27 cellular contexts compared by ENCODE assay signal in the genomic region with DNA sequence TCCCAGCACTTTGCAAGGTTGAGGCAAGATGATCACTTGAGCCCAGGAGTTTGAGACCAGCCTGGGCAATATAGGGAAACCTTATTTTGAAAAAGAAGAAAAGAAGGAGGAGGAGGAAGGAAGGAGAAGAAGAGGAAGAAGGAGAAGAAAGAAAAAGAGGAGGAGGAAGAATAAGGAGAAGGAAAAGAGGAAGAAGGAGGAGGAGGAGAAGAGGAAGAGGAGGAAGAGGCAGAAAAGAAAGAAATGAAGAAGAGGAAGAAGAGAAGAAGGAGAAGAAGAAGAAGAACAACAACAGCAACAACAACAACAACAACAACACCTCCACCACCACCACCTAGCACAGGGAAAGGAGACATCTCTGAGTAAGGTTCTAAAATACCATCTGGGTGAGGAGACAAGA. TPM values are rescaled to one million over a fixed set of nuclear protein-coding genes. Genes with fewer than 3 reads are reported as not detected.
"Had no signal": no experiment of that assay in that cellular context is flagged by ENCODE, and none has a peak within 500 bp of the region (broad histone marks: within the 10 kb centered on the region; RNA-seq: fewer than 3 reads in every experiment).

No MANE protein-coding gene starts in this region.

- H3K4me3 ChIP-seq: coronary artery had no signal

- H3K27me3 Mint-ChIP-seq: activated CD4-positive, alpha-beta T cell treated with anti-CD3 and anti-CD28 coated beads, Interleukin-2, amount 10 ng/mL, durations not matched to agents 7 days and 5 days; activated CD8-positive, alpha-beta T cell treated with anti-CD3 and anti-CD28 coated beads for 36 hours; activated naive CD8-positive, alpha-beta T cell; activated T-helper 17 cell treated with anti-CD3 and anti-CD28 coated beads, Interleukin-2, amount 50 U/mL, for 72 hours; central memory CD8-positive, alpha-beta T cell had no signal

- H3K4me1 Mint-ChIP-seq: activated CD4-positive, alpha-beta T cell treated with anti-CD3 and anti-CD28 coated beads, Interleukin-2, amount 10 ng/mL, durations not matched to agents 7 days and 5 days; activated T-helper 17 cell treated with anti-CD3 and anti-CD28 coated beads, Interleukin-2, amount 50 U/mL, for 72 hours; central memory CD8-positive, alpha-beta T cell had no signal

- H3K27ac ChIP-seq: brain microvascular endothelial cell, coronary artery had no signal

- H3K36me3 ChIP-seq: brain microvascular endothelial cell had no signal

- H3K4me3 Mint-ChIP-seq: activated CD4-positive, alpha-beta T cell treated with anti-CD3 and anti-CD28 coated beads, Interleukin-2, amount 10 ng/mL, durations not matched to agents 7 days and 5 days; activated CD8-positive, alpha-beta T cell treated with anti-CD3 and anti-CD28 coated beads for 36 hours; activated naive CD8-positive, alpha-beta T cell; activated T-cell treated with anti-CD3 and anti-CD28 coated beads, Interleukin-2, amount 50 U/mL, for 4 hours; activated T-helper 17 cell treated with anti-CD3 and anti-CD28 coated beads, Interleukin-2, amount 50 U/mL, for 72 hours; central memory CD8-positive, alpha-beta T cell; effector memory CD8-positive, alpha-beta T cell had no signal

- H3K27ac Mint-ChIP-seq: activated CD4-positive, alpha-beta T cell treated with anti-CD3 and anti-CD28 coated beads, Interleukin-2, amount 10 ng/mL, durations not matched to agents 7 days and 5 days; activated CD8-positive, alpha-beta T cell treated with anti-CD3 and anti-CD28 coated beads for 36 hours; activated naive CD8-positive, alpha-beta T cell; activated T-helper 17 cell treated with anti-CD3 and anti-CD28 coated beads, Interleukin-2, amount 50 U/mL, for 72 hours; effector memory CD8-positive, alpha-beta T cell had no signal

- H3K27me3 ChIP-seq: brain microvascular endothelial cell had no signal

- DNase-seq: activated CD4-positive, alpha-beta T cell treated with anti-CD3 and anti-CD28 coated beads for 1 hour; activated CD4-positive, alpha-beta T cell treated with anti-CD3 and anti-CD28 coated beads for 4 hours; activated CD4-positive, alpha-beta T cell treated with anti-CD3 and anti-CD28 coated beads, Interleukin-2, amount 10 ng/mL, durations not matched to agents 7 days and 5 days; activated CD4-positive, alpha-beta T cell treated with anti-CD3 and anti-CD28 coated beads, Interleukin-2, amount 50 U/mL, for 48 hours; activated CD4-positive, CD25-positive, alpha-beta regulatory T cell; activated CD8-positive, alpha-beta memory T cell treated with anti-CD3 and anti-CD28 coated beads for 24 hours; activated CD8-positive, alpha-beta T cell treated with anti-CD3 and anti-CD28 coated beads for 36 hours; activated effector memory CD4-positive, alpha-beta T cell treated with Interleukin-2 at 50 U/mL for 16 hours; activated gamma-delta T cell treated with Interleukin-2 at 50 U/mL for 16 hours; activated naive CD4-positive, alpha-beta T cell treated with anti-CD3 and anti-CD28 coated beads, Interleukin-2, amount 50 U/mL, for 16 hours; activated naive CD4-positive, alpha-beta T cell treated with Interleukin-2 at 50 U/mL for 16 hours; activated T-cell treated with anti-CD3 and anti-CD28 coated beads, Interleukin-2, amount 50 U/mL, for 4 hours; amniotic stem cell; anterior cingulate cortex; brain microvascular endothelial cell; dermis blood vessel endothelial cell; effector CD4-positive, alpha-beta T cell; effector memory CD8-positive, alpha-beta T cell; foreskin fibroblast; head of caudate nucleus; hippocampal formation; T-helper 2 cell had no signal

- ATAC-seq: activated CD8-positive, alpha-beta T cell treated with anti-CD3 and anti-CD28 coated beads for 36 hours; activated T-cell treated with anti-CD3 and anti-CD28 coated beads, Interleukin-2, amount 50 U/mL, for 4 hours; activated T-helper 17 cell treated with anti-CD3 and anti-CD28 coated beads, Interleukin-2, amount 50 U/mL, for 72 hours; effector memory CD8-positive, alpha-beta T cell; esophagus mucosa had no signal

- H3K9me3 Mint-ChIP-seq: activated T-helper 17 cell treated with anti-CD3 and anti-CD28 coated beads, Interleukin-2, amount 50 U/mL, for 72 hours; effector memory CD8-positive, alpha-beta T cell had no signal

RNA-seq across cellular contexts. Expression of a gene that starts 10.6 kb away (rescaled TPM):
- total RNA-seq: activated CD4-positive, alpha-beta T cell treated with anti-CD3 and anti-CD28 coated beads, Interleukin-2, amount 10 ng/mL, durations not matched to agents 7 days and 5 days; activated CD8-positive, alpha-beta T cell treated with anti-CD3 and anti-CD28 coated beads for 36 hours; activated T-helper 17 cell treated with anti-CD3 and anti-CD28 coated beads, Interleukin-2, amount 50 U/mL, for 72 hours had no signal
